ENCODE assay signal across 29 cellular contexts in genomic region chr5:138913773-138914172, GRCh38. TPM values are rescaled to one million over a fixed set of nuclear protein-coding genes. Genes with fewer than 3 reads are reported as not detected.
"Had no signal": no experiment of that assay in that cellular context is flagged by ENCODE, and none has a peak within 500 bp of the region (broad histone marks: within the 10 kb centered on the region; RNA-seq: fewer than 3 reads in every experiment).

No MANE protein-coding gene starts in this region.

- H3K27me3 ChIP-seq: body of pancreas, colonic mucosa, foreskin keratinocyte, gastrocnemius medialis had no signal

- H3K27ac ChIP-seq: body of pancreas, colonic mucosa, foreskin keratinocyte, gastrocnemius medialis, WERI-Rb-1 had no signal

- DNase-seq: activated B cell treated with CpG ODN at 0.5 μM for 24 hours; activated CD4-positive, alpha-beta T cell treated with anti-CD3 and anti-CD28 coated beads for 48 hours; activated CD4-positive, alpha-beta T cell treated with anti-CD3 and anti-CD28 coated beads, Interleukin-2, amount 50 U/mL, for 1 hour; activated CD4-positive, alpha-beta T cell treated with anti-CD3 and anti-CD28 coated beads, Interleukin-2, amount 50 U/mL, for 48 hours; activated CD8-positive, alpha-beta memory T cell treated with anti-CD3 and anti-CD28 coated beads for 24 hours; activated CD8-positive, alpha-beta T cell treated with anti-CD3 and anti-CD28 coated beads for 36 hours; activated effector memory CD4-positive, alpha-beta T cell treated with Interleukin-2 at 50 U/mL for 16 hours; activated gamma-delta T cell treated with Interleukin-2 at 50 U/mL for 16 hours; activated naive CD4-positive, alpha-beta T cell treated with anti-CD3 and anti-CD28 coated beads, Interleukin-2, amount 50 U/mL, for 16 hours; activated naive CD4-positive, alpha-beta T cell treated with Interleukin-2 at 50 U/mL for 16 hours; activated T-cell treated with anti-CD3 and anti-CD28 coated beads, Interleukin-2, amount 50 U/mL, for 4 hours; amniotic stem cell; aorta; body of pancreas; central memory CD4-positive, alpha-beta T cell; cerebellar nuclear complex; colonic mucosa; effector CD8-positive, alpha-beta T cell; foreskin keratinocyte; gastrocnemius medialis; glutamatergic neuron; T-helper 1 cell; T-helper 17 cell; T1000; WERI-Rb-1 had no signal

- H3K4me3 ChIP-seq: body of pancreas, colonic mucosa, gastrocnemius medialis had no signal

- H3K4me1 ChIP-seq: body of pancreas, colonic mucosa had no signal

- ATAC-seq: activated CD4-positive, CD25-positive, alpha-beta regulatory T cell treated with anti-CD3 and anti-CD28 coated beads, Interleukin-2, amount 50 U/mL, for 24 hours; activated CD8-positive, alpha-beta T cell treated with anti-CD3 and anti-CD28 coated beads for 36 hours; activated T-cell treated with anti-CD3 and anti-CD28 coated beads, Interleukin-2, amount 50 U/mL, for 4 hours; activated T-helper 17 cell treated with anti-CD3 and anti-CD28 coated beads, Interleukin-2, amount 50 U/mL, for 72 hours; body of pancreas; esophagus mucosa; foreskin keratinocyte; gastrocnemius medialis; T-helper 17 cell had no signal

- H3K36me3 ChIP-seq: colonic mucosa, gastrocnemius medialis had no signal

- H3K9me3 ChIP-seq: body of pancreas, colonic mucosa, gastrocnemius medialis had no signal

RNA-seq across cellular contexts. Expression of gene LRRTM2, which starts 38.6 kb away (rescaled TPM):
- total RNA-seq: activated CD8-positive, alpha-beta T cell treated with anti-CD3 and anti-CD28 coated beads for 36 hours; epithelial cell of proximal tubule; foreskin keratinocyte had no signal
- polyA plus RNA-seq: foreskin keratinocyte had no signal
